ENCODE assay signal across 12 cellular contexts in genomic region chr17:48871551-48872351, GRCh38. TPM values are rescaled to one million over a fixed set of nuclear protein-coding genes. Genes with fewer than 3 reads are reported as not detected.
DNase-seq lines count a peak whose midpoint lies in the region; ATAC-seq, FAIRE-seq and TF ChIP-seq lines count a peak whose summit lies in the region.
"Had no signal": no experiment of that assay in that cellular context is flagged by ENCODE, and none has a peak within 500 bp of the region (broad histone marks: within the 10 kb centered on the region; RNA-seq: fewer than 3 reads in every experiment).

No MANE protein-coding gene starts in this region.

- TF ChIP-seq CTCF in K562 (IDR thresholded peaks at IDR 0.05 in 2 of 3, conservative IDR thresholded peaks at IDR 0.05 in 1 of 3; ENCODE audit: insufficient read depth in 2 of 3, low read depth in 1 of 3, low read length in 3 of 3), result no peak
- TF ChIP-seq CTCF in testis (IDR thresholded peaks at IDR 0.05), result no peak

- no peak overlapping the region for H3K9ac ChIP-seq in K562 (ENCODE audit: insufficient read depth in 1 of 2, low read depth in 2 of 2, low read length in 2 of 2)

- TF ChIP-seq POLR2A in K562 (conservative IDR thresholded peaks at IDR 0.05) (no peak), testis (IDR thresholded peaks at IDR 0.05) (no peak)

- H3K4me1 ChIP-seq in K562 (replicated peaks in 1 of 2; ENCODE audit: control insufficient read depth in 2 of 2, insufficient read depth in 2 of 2, low read length in 2 of 2), result peaks cover 5 to 7% of the 10 kb centered on the region in 2 experiments; a peak in 3 of 5 replicates
- H3K4me1 ChIP-seq in testis, result peaks cover 27% of the 10 kb centered on the region

- H3K36me3 ChIP-seq in K562 (ENCODE audit: control insufficient read depth, insufficient read depth, low read length) (no peaks in the 10 kb centered on the region), testis (ENCODE audit: low read depth, missing control alignments) (no peaks in the 10 kb centered on the region)
- H3K36me3 ChIP-seq: thoracic aorta had no signal

- no TSS peak for BruUV-seq in K562 (replicated peaks; lab: Mats Ljungman, UMichigan)

- peak; percentile 52 for FAIRE-seq in K562 (lab: Jason Lieb, UNC)

- 10% methylated on average over 6 of the region's 11 CpGs for WGBS in K562 (ENCODE audit: insufficient coverage, low coverage, missing lambda C conversion rate)
- 47 to 58% methylated on average over 11 of the region's 11 CpGs for WGBS in testis, 2 donors

- H3K79me2 ChIP-seq in K562 (ENCODE audit: control insufficient read depth, insufficient read depth, low read length), result no peaks in the 10 kb centered on the region

- TF ChIP-seq RAD21 in K562 (CRISPR knock-in tag; conservative IDR thresholded peaks at IDR 0.05 in 1 of 2, IDR thresholded peaks at IDR 0.05 in 1 of 2), result no peak

- no peak overlapping the region for H3K4me3 ChIP-seq in K562
- no peak overlapping the region for H3K4me3 ChIP-seq in testis
- H3K4me3 ChIP-seq: thoracic aorta had no signal

- intact Hi-C loops in K562 (cut with micrococcal nuclease) (no loop called here), testis (cut with DNase I; ENCODE audit: low total_unique reads) (loop anchor here (10.0 kb wide), 1 partner anchor 47 kb away; no protein-coding TSS in a partner anchor)

- H3K4me2 ChIP-seq in K562 (ENCODE audit: insufficient read depth, low read length), result no peak overlapping the region

- peaks cover 2 to 24% of the 10 kb centered on the region in 2 experiments; a peak in 3 of 5 replicates for H3K27me3 ChIP-seq in K562 (ENCODE audit: control insufficient read depth in 2 of 2, insufficient read depth in 2 of 2, low read length in 2 of 2)
- no peaks in the 10 kb centered on the region for H3K27me3 ChIP-seq in testis

- CTCF ChIA-PET in K562 (lab: Yijun Ruan, JAX; ENCODE audit: low intra/inter-chr PET ratio), result no interaction called here

- POLR2A ChIA-PET in K562 (lab: Yijun Ruan, JAX), result interaction anchor here (0.5 to 1.9 kb wide), 6 partner anchors 8 to 160 kb away, joined by 3 to 5 read pairs (median 3); no protein-coding TSS in a partner anchor

- no peaks in the 10 kb centered on the region for H4K20me1 ChIP-seq in K562 (replicated peaks; ENCODE audit: control insufficient read depth, insufficient read depth, low read length)

- H3K27ac ChIP-seq in K562 (ENCODE audit: extremely low read depth, low read depth, low read length), result no peak overlapping the region
- peak overlapping the region; percentile 34 to 69 for H3K27ac ChIP-seq in testis
- no peak overlapping the region for H3K27ac ChIP-seq in substantia nigra (ENCODE audit: low read depth, low read length, poor library complexity, severe bottlenecking)
- H3K27ac ChIP-seq: thoracic aorta had no signal

- TF ChIP-seq EP300 in K562 (IDR thresholded peaks at IDR 0.05; ENCODE audit: low read length), result peak; percentile 49; the same call in 1 of the 2 replicates

- H3K9me3 ChIP-seq in K562 (replicated peaks; ENCODE audit: control insufficient read depth, insufficient read depth, low read depth, low read length) (no peaks in the 10 kb centered on the region), testis (no peaks in the 10 kb centered on the region)
- H3K9me3 ChIP-seq: thoracic aorta had no signal

- peak; percentile 73 for ATAC-seq in K562
- no peak for ATAC-seq in HG02678 (IDR thresholded peaks at IDR 0.05; ENCODE audit: unreplicated experiment)
- ATAC-seq in HG02571 (IDR thresholded peaks at IDR 0.05; ENCODE audit: unreplicated experiment), result no peak

- no peak overlapping the region for H2AFZ ChIP-seq in K562 (ENCODE audit: low read depth, low read length)

- in situ Hi-C loops in K562 (cut with MboI), result no loop called here

- DNase-seq in LoVo (ENCODE audit: low spot score), result peak; percentile 74
- peak; percentile 25 to 58 (median 38) for DNase-seq in K562 (ENCODE audit: extremely low read depth in 1 of 4, low spot score in 3 of 4)
- peak; percentile 85 for DNase-seq in left kidney (ENCODE audit: low read depth, low spot score)
- peak; percentile 45 for DNase-seq in testis
- DNase-seq in SIG-M5 (lab: John Stamatoyannopoulos, UW), result no peak
- no peak for DNase-seq in substantia nigra (lab: John Stamatoyannopoulos, UW)
- DNase-seq: activated naive CD8-positive, alpha-beta T cell treated with anti-CD3 and anti-CD28 coated beads, Interleukin-2, amount 10 ng/mL, durations not matched to agents 7 days and 5 days; NCI-H2107 had no signal

- no peaks in the 10 kb centered on the region for H3K9me1 ChIP-seq in K562 (ENCODE audit: control insufficient read depth, insufficient read depth, low read length)

RNA-seq across cellular contexts. Expression of gene ATP5MC1, which starts 20.8 kb away (rescaled TPM):
- 35.2 and 57.1 TPM in 2 replicates for total RNA-seq in K562 (2011; cell fraction: chromatin; rRNA removed; ENCODE audit: low replicate concordance)
- 67.1 and 89.4 TPM in 2 replicates for total RNA-seq in K562 (2011; cell fraction: nucleolus; rRNA removed)
- 73.1 and 76.9 TPM in 2 replicates for total RNA-seq in K562 (2011; cell fraction: nucleoplasm; rRNA removed)
- total RNA-seq in K562 (2014; rRNA removed) (159 and 236 TPM in 2 replicates), K562 (2014; rRNA removed; fragmentation: Illumina TruSeq; extraction: Trizol) (375 and 378 TPM in 2 replicates), K562 (2015; rRNA removed; fragmentation: Illumina TruSeq; extraction: Trizol) (440 and 490 TPM in 2 replicates), K562 (2021) (181 and 187 TPM in 2 replicates), testis (10 to 100 TPM; 59.9 to 62.6 TPM)
- polyA plus RNA-seq in K562 (2011; rRNA removed) (426 and 446 TPM in 2 replicates), K562 (2014; fragmentation: Illumina TruSeq; extraction: Trizol) (508 and 534 TPM in 2 replicates), K562 (2014; fragmentation: Nextera tagmentation; extraction: Ambion mirVana) (1,000 to 10,000 TPM; 1,208 to 1,488 TPM), K562 (2014; rRNA removed) (334 and 377 TPM in 2 replicates), testis (ENCODE audit: insufficient read depth, low read depth, low replicate concordance) (124 TPM)
- 1,075 and 1,305 TPM in 2 replicates for polyA plus RNA-seq in K562 (2011; cell fraction: cytosol; rRNA removed)
- 217 and 220 TPM in 2 replicates for polyA plus RNA-seq in K562 (2011; cell fraction: nucleus; rRNA removed)
- 282 and 515 TPM in 2 replicates for polyA plus RNA-seq in K562 (2012)
- polyA minus RNA-seq in K562 (2011; rRNA and poly(A)+ RNA removed), result 80.2 and 99.5 TPM in 2 replicates
- polyA minus RNA-seq in K562 (2011; cell fraction: cytosol; rRNA and poly(A)+ RNA removed), result 57.5 and 78.9 TPM in 2 replicates
- polyA minus RNA-seq in K562 (2011; cell fraction: nucleus; rRNA and poly(A)+ RNA removed), result 21.3 and 37.3 TPM in 2 replicates

RNA-seq across cellular contexts. Expression of gene UBE2Z, which starts 36.5 kb away (rescaled TPM):
- 182 and 197 TPM in 2 replicates for total RNA-seq in K562 (2011; cell fraction: chromatin; rRNA removed; ENCODE audit: low replicate concordance)
- total RNA-seq in K562 (2011; cell fraction: nucleolus; rRNA removed), result 99.5 and 104 TPM in 2 replicates
- 156 and 243 TPM in 2 replicates for total RNA-seq in K562 (2011; cell fraction: nucleoplasm; rRNA removed)
- 28.3 and 35.2 TPM in 2 replicates for total RNA-seq in K562 (2014; rRNA removed)
- 32.4 and 35.3 TPM in 2 replicates for total RNA-seq in K562 (2014; rRNA removed; fragmentation: Illumina TruSeq; extraction: Trizol)
- total RNA-seq in K562 (2015; rRNA removed; fragmentation: Illumina TruSeq; extraction: Trizol), result 38.2 and 38.5 TPM in 2 replicates
- total RNA-seq in K562 (2021), result 42.2 and 48.2 TPM in 2 replicates
- 79.9 and 89.0 TPM in 2 replicates for polyA plus RNA-seq in K562 (2011; rRNA removed)
- polyA plus RNA-seq in K562 (2011; cell fraction: cytosol; rRNA removed), result 69.0 and 70.8 TPM in 2 replicates
- polyA plus RNA-seq in K562 (2011; cell fraction: nucleus; rRNA removed), result 115 and 121 TPM in 2 replicates
- 39.3 and 41.0 TPM in 2 replicates for polyA plus RNA-seq in K562 (2012)
- 46.0 and 54.8 TPM in 2 replicates for polyA plus RNA-seq in K562 (2014; fragmentation: Illumina TruSeq; extraction: Trizol)
- 10 to 100 TPM; 11.8 to 15.0 TPM for polyA plus RNA-seq in K562 (2014; fragmentation: Nextera tagmentation; extraction: Ambion mirVana)
- polyA plus RNA-seq in K562 (2014; rRNA removed), result 43.9 and 45.9 TPM in 2 replicates
- polyA minus RNA-seq in K562 (2011; rRNA and poly(A)+ RNA removed), result 70.7 and 82.0 TPM in 2 replicates
- polyA minus RNA-seq in K562 (2011; cell fraction: cytosol; rRNA and poly(A)+ RNA removed), result 36.6 and 52.0 TPM in 2 replicates
- polyA minus RNA-seq in K562 (2011; cell fraction: nucleus; rRNA and poly(A)+ RNA removed), result 26.9 and 43.7 TPM in 2 replicates
- total RNA-seq in testis, result 100 to 1,000 TPM in 1 of 2 donors, 10 to 100 TPM in 1; 82.3 to 107 TPM
- 74.6 TPM for polyA plus RNA-seq in testis (ENCODE audit: insufficient read depth, low read depth, low replicate concordance)

RNA-seq across cellular contexts. Expression of gene CALCOCO2, which starts 40.9 kb away (rescaled TPM):
- total RNA-seq in K562 (2011; cell fraction: chromatin; rRNA removed; ENCODE audit: low replicate concordance), result 99.5 and 212 TPM in 2 replicates
- 64.4 and 72.4 TPM in 2 replicates for total RNA-seq in K562 (2011; cell fraction: nucleolus; rRNA removed)
- total RNA-seq in K562 (2011; cell fraction: nucleoplasm; rRNA removed), result 126 and 140 TPM in 2 replicates
- total RNA-seq in K562 (2014; rRNA removed) (24.1 and 24.8 TPM in 2 replicates), K562 (2014; rRNA removed; fragmentation: Illumina TruSeq; extraction: Trizol) (71.1 and 87.2 TPM in 2 replicates), K562 (2015; rRNA removed; fragmentation: Illumina TruSeq; extraction: Trizol) (38.4 and 39.8 TPM in 2 replicates), K562 (2021) (67.5 and 69.4 TPM in 2 replicates), testis (100 to 1,000 TPM; 117 to 153 TPM)
- polyA plus RNA-seq in K562 (2011; rRNA removed) (87.3 and 117 TPM in 2 replicates), K562 (2014; fragmentation: Illumina TruSeq; extraction: Trizol) (74.7 and 79.9 TPM in 2 replicates), K562 (2014; fragmentation: Nextera tagmentation; extraction: Ambion mirVana) (10 to 100 TPM; 34.6 to 85.9 TPM), K562 (2014; rRNA removed) (52.9 and 63.2 TPM in 2 replicates), testis (ENCODE audit: insufficient read depth, low read depth, low replicate concordance) (351 TPM)
- 28.1 and 43.7 TPM in 2 replicates for polyA plus RNA-seq in K562 (2011; cell fraction: cytosol; rRNA removed)
- 90.8 and 154 TPM in 2 replicates for polyA plus RNA-seq in K562 (2011; cell fraction: nucleus; rRNA removed)
- polyA plus RNA-seq in K562 (2012), result 61.5 and 168 TPM in 2 replicates
- polyA minus RNA-seq in K562 (2011; rRNA and poly(A)+ RNA removed), result 160 and 191 TPM in 2 replicates
- polyA minus RNA-seq in K562 (2011; cell fraction: cytosol; rRNA and poly(A)+ RNA removed), result 37.6 and 58.6 TPM in 2 replicates
- polyA minus RNA-seq in K562 (2011; cell fraction: nucleus; rRNA and poly(A)+ RNA removed), result 24.8 and 62.5 TPM in 2 replicates

RNA-seq across cellular contexts. Expression of gene TTLL6, which starts 54.7 kb away (rescaled TPM):
- not detected in 2 replicates for total RNA-seq in K562 (2011; cell fraction: chromatin; rRNA removed; ENCODE audit: low replicate concordance)
- total RNA-seq in K562 (2011; cell fraction: nucleolus; rRNA removed), result not detected in 2 replicates
- not detected in 2 replicates for total RNA-seq in K562 (2011; cell fraction: nucleoplasm; rRNA removed)
- total RNA-seq in K562 (2014; rRNA removed) (0.05 TPM in 1 of 2 replicates, not detected in the other), K562 (2014; rRNA removed; fragmentation: Illumina TruSeq; extraction: Trizol) (not detected in 2 replicates), K562 (2015; rRNA removed; fragmentation: Illumina TruSeq; extraction: Trizol) (not detected in 2 replicates), K562 (2021) (not detected in 2 replicates), testis (10 to 100 TPM; 18.5 to 44.3 TPM)
- polyA plus RNA-seq in K562 (2011; rRNA removed) (not detected in 2 replicates), K562 (2014; fragmentation: Illumina TruSeq; extraction: Trizol) (not detected in 2 replicates), K562 (2014; fragmentation: Nextera tagmentation; extraction: Ambion mirVana) (not detected), K562 (2014; rRNA removed) (not detected in 2 replicates), testis (ENCODE audit: insufficient read depth, low read depth, low replicate concordance) (70.9 TPM)
- polyA plus RNA-seq in K562 (2011; cell fraction: cytosol; rRNA removed), result not detected in 2 replicates
- not detected in 2 replicates for polyA plus RNA-seq in K562 (2011; cell fraction: nucleus; rRNA removed)
- polyA plus RNA-seq in K562 (2012), result not detected in 2 replicates
- polyA minus RNA-seq in K562 (2011; rRNA and poly(A)+ RNA removed), result not detected in 2 replicates
- polyA minus RNA-seq in K562 (2011; cell fraction: cytosol; rRNA and poly(A)+ RNA removed), result not detected in 2 replicates
- polyA minus RNA-seq in K562 (2011; cell fraction: nucleus; rRNA and poly(A)+ RNA removed), result not detected in 2 replicates
- total RNA-seq: activated naive CD8-positive, alpha-beta T cell treated with anti-CD3 and anti-CD28 coated beads, Interleukin-2, amount 10 ng/mL, durations not matched to agents 7 days and 5 days; thoracic aorta had no signal
- polyA plus RNA-seq: IgD-negative memory B cell had no signal

Comparison
In these comparisons a context has a peak if more than half of its experiments do, and no peak if none do; other contexts are left out.
1. DNase-seq: peak in LoVo (single experiment), K562 (4 of 4), left kidney (single experiment) and testis (single experiment); none in SIG-M5 (single experiment) and substantia nigra (0 of 49).
2. H3K27ac ChIP-seq: peak in testis (2 of 2); none in K562 (single experiment) and substantia nigra (single experiment).